Comparison of ENCODE assay signal across 21 cellular contexts in genomic region chr4:47418147-47418546, GRCh38. TPM values are rescaled to one million over a fixed set of nuclear protein-coding genes. Genes with fewer than 3 reads are reported as not detected.
DNase-seq lines count a peak whose midpoint lies in the region; ATAC-seq, FAIRE-seq and TF ChIP-seq lines count a peak whose summit lies in the region.
"Had no signal": no experiment of that assay in that cellular context is flagged by ENCODE, and none has a peak within 500 bp of the region (broad histone marks: within the 10 kb centered on the region; RNA-seq: fewer than 3 reads in every experiment).

No MANE protein-coding gene starts in this region.

- TF ChIP-seq EP300 in HepG2 (IDR thresholded peaks at IDR 0.05; ENCODE audit: low read depth in 2 of 2, low read length in 2 of 2): no peak
- no peak for TF ChIP-seq EP300 in HepG2 (CRISPR knock-in tag; IDR thresholded peaks at IDR 0.05; ENCODE audit: borderline replicate concordance)

- H3K36me3 ChIP-seq in adipocyte (ENCODE audit: control insufficient read depth, insufficient read depth, low read length, severe bottlenecking) (no peaks in the 10 kb centered on the region), HepG2 (replicated peaks in 1 of 2; ENCODE audit: control insufficient read depth in 1 of 2, insufficient read depth in 2 of 2, low read length in 2 of 2) (no peaks in the 10 kb centered on the region)

- no peak for ATAC-seq in HepG2
- ATAC-seq in HG02870 (IDR thresholded peaks at IDR 0.05; ENCODE audit: unreplicated experiment): no peak
- ATAC-seq: CD8-positive, alpha-beta T cell; GM12878 had no signal

- no TSS peak for BruUV-seq in HepG2 (replicated peaks; lab: Mats Ljungman, UMichigan)

- 0% methylated on average over 2 of the region's 2 CpGs for WGBS in HepG2 (ENCODE audit: low lambda C conversion rate)

- TF ChIP-seq RAD21 in HepG2 (CRISPR knock-in tag; IDR thresholded peaks at IDR 0.05): no peak

- no peaks in the 10 kb centered on the region for H3K9me3 ChIP-seq in adipocyte (ENCODE audit: control insufficient read depth, low read length)
- H3K9me3 ChIP-seq in HepG2 (ENCODE audit: low read length): no peaks in the 10 kb centered on the region
- H3K9me3 ChIP-seq: Caco-2 had no signal

- H3K79me2 ChIP-seq in HepG2 (ENCODE audit: insufficient read depth, low read length): no peaks in the 10 kb centered on the region

- no peak for TF ChIP-seq POLR2A in HepG2 (IDR thresholded peaks at IDR 0.05; ENCODE audit: insufficient read depth in 1 of 2, low read depth in 2 of 2, low read length in 2 of 2)

- no peaks in the 10 kb centered on the region for H4K20me1 ChIP-seq in HepG2 (ENCODE audit: insufficient read depth, low read length)

- H3K27ac ChIP-seq in HepG2 (ENCODE audit: extremely low read length, insufficient read depth, low read length): no peak overlapping the region
- H3K27ac ChIP-seq: C4-2B, GM23248 had no signal

- H3K4me3 ChIP-seq in adipocyte (ENCODE audit: low read length): no peak overlapping the region
- H3K4me3 ChIP-seq in fibroblast of the aortic adventitia (ENCODE audit: low read depth, low read length): no peak overlapping the region
- H3K4me3 ChIP-seq in HepG2 (replicated peaks in 1 of 3; ENCODE audit: insufficient read depth in 1 of 3, low read depth in 2 of 3, low read length in 3 of 3): no peak overlapping the region
- H3K4me3 ChIP-seq: GM12878, GM23248 had no signal

- H3K9ac ChIP-seq in adipocyte (ENCODE audit: low read length) (no peak overlapping the region), HepG2 (ENCODE audit: insufficient read depth, low read depth, low read length) (no peak overlapping the region)
- H3K9ac ChIP-seq: GM23248 had no signal

- intact Hi-C loops in HepG2 (cut with micrococcal nuclease; ENCODE audit: unreplicated experiment): no loop called here

- TF ChIP-seq CTCF in fibroblast of the aortic adventitia (IDR thresholded peaks at IDR 0.05; ENCODE audit: insufficient read depth, low read length) (no peak), HepG2 (CRISPR knock-in tag; IDR thresholded peaks at IDR 0.05) (no peak)

- DNase-seq in adipocyte (ENCODE audit: low read depth): peak; percentile 5
- DNase-seq in fibroblast of the aortic adventitia (ENCODE audit: low read depth): peak; percentile 32
- no peak for DNase-seq in HepG2 (ENCODE audit: low spot score)
- DNase-seq in C1 segment of cervical spinal cord (lab: John Stamatoyannopoulos, UW): no peak
- DNase-seq in D341Med (ENCODE audit: low spot score): no peak
- DNase-seq: Caco-2; CD4-positive, CD25-positive, alpha-beta regulatory T cell; CD8-positive, alpha-beta T cell; DMS 273 treated with DMSO at 0.1 percent for 48 hours; DMS79; EL; GDM1; GM23248; H7; HCEC 1CT had no signal

- POLR2A ChIA-PET in HepG2 (lab: Yijun Ruan, JAX): no interaction called here

- H3K4me1 ChIP-seq in adipocyte (ENCODE audit: control insufficient read depth, insufficient read depth, low read length) (no peaks in the 10 kb centered on the region), HepG2 (ENCODE audit: insufficient read depth, low read length) (no peaks in the 10 kb centered on the region)

- no peak overlapping the region for H3K4me2 ChIP-seq in HepG2 (ENCODE audit: low read depth, low read length)

- in situ Hi-C loops in HepG2 (cut with HindIII; ENCODE audit: extremely low pct_ligation_motif_present, low pct_unique_long_range_greater_than_20kb): no loop called here

- CTCF ChIA-PET in HepG2 (lab: Yijun Ruan, JAX; ENCODE audit: low intra/inter-chr PET ratio, low total read pairs): no interaction called here

- H3K27me3 ChIP-seq in adipocyte (replicated peaks; ENCODE audit: control insufficient read depth, insufficient read depth, low read length): peaks cover 29% of the 10 kb centered on the region
- H3K27me3 ChIP-seq in HepG2 (ENCODE audit: control insufficient read depth in 1 of 2, insufficient read depth in 2 of 2, low read length in 2 of 2): no peaks in the 10 kb centered on the region

- H2AFZ ChIP-seq in HepG2 (ENCODE audit: low read length): no peak overlapping the region
- H2AFZ ChIP-seq: GM23248 had no signal

- FAIRE-seq in HepG2 (lab: Jason Lieb, UNC): no peak
- FAIRE-seq: D721Med, GM12878, GM19239, H1 had no signal

TF ChIP-seq in HepG2, 621 proteins besides CTCF, POLR2A, EP300 and RAD21:
- TF ChIP-seq CEBPB (IDR thresholded peaks at IDR 0.05; ENCODE audit: borderline replicate concordance, low read depth, low read length) (peak; percentile 3; the same call in 1 of the 2 replicates), ZNF143 (CRISPR knock-in tag; IDR thresholded peaks at IDR 0.05) (no peak)
TF ChIP-seq in HepG2: peak in this region for 1.

RNA-seq across cellular contexts. Expression of gene COMMD8, which starts 45.4 kb away (rescaled TPM):
- total RNA-seq in fibroblast of the aortic adventitia (ENCODE audit: low replicate concordance): 15.5 and 43.1 TPM in 2 replicates
- 20.3 and 32.7 TPM in 2 replicates for total RNA-seq in HepG2 (2016; rRNA removed; fragmentation: Illumina TruSeq; extraction: Trizol)
- 6.5 and 6.6 TPM in 2 replicates for total RNA-seq in HepG2 (2016; cell fraction: cytosol; rRNA removed; fragmentation: Illumina TruSeq; extraction: Trizol; ENCODE audit: low read depth)
- total RNA-seq in HepG2 (2016; cell fraction: insoluble cytoplasmic fraction; rRNA removed; fragmentation: Illumina TruSeq; extraction: Trizol): 20.6 and 32.7 TPM in 2 replicates
- 12.0 and 12.7 TPM in 2 replicates for total RNA-seq in HepG2 (2016; cell fraction: membrane; rRNA removed; fragmentation: Illumina TruSeq; extraction: Trizol)
- 8.3 and 10.5 TPM in 2 replicates for total RNA-seq in HepG2 (2016; cell fraction: nucleus; rRNA removed; fragmentation: Illumina TruSeq; extraction: Trizol)
- polyA plus RNA-seq in HepG2 (2011; rRNA removed): 5.1 and 7.1 TPM in 2 replicates
- polyA plus RNA-seq in HepG2 (2011; cell fraction: cytosol; rRNA removed): 1.8 and 3.1 TPM in 2 replicates
- 0.88 and 2.4 TPM in 2 replicates for polyA plus RNA-seq in HepG2 (2011; cell fraction: nucleus; rRNA removed)
- 7.7 and 7.8 TPM in 2 replicates for polyA plus RNA-seq in HepG2 (2012)
- 8.2 and 8.5 TPM in 2 replicates for polyA plus RNA-seq in HepG2 (2016; cell fraction: cytosol; fragmentation: Illumina TruSeq; extraction: Trizol; ENCODE audit: low read depth)
- polyA plus RNA-seq in HepG2 (2016; cell fraction: insoluble cytoplasmic fraction; fragmentation: Illumina TruSeq; extraction: Trizol; ENCODE audit: low read depth): 32.4 and 37.3 TPM in 2 replicates
- 12.5 and 13.7 TPM in 2 replicates for polyA plus RNA-seq in HepG2 (2016; cell fraction: membrane; fragmentation: Illumina TruSeq; extraction: Trizol; ENCODE audit: low read depth)
- polyA plus RNA-seq in HepG2 (2016; cell fraction: nucleus; fragmentation: Illumina TruSeq; extraction: Trizol; ENCODE audit: insufficient read depth, low read depth): 15.2 and 15.6 TPM in 2 replicates
- polyA minus RNA-seq in HepG2 (2011; rRNA and poly(A)+ RNA removed; ENCODE audit: low replicate concordance): 0.16 and 1.5 TPM in 2 replicates
- 2.8 and 3.3 TPM in 2 replicates for polyA minus RNA-seq in HepG2 (2011; cell fraction: cytosol; rRNA and poly(A)+ RNA removed)
- polyA minus RNA-seq in HepG2 (2011; cell fraction: nucleus; rRNA and poly(A)+ RNA removed): 4.5 and 6.3 TPM in 2 replicates

Comparison
In these comparisons a context has a peak if more than half of its experiments do, and no peak if none do; other contexts are left out.
1. DNase-seq: peak in adipocyte (single experiment) and fibroblast of the aortic adventitia (single experiment); none in HepG2 (single experiment), C1 segment of cervical spinal cord (0 of 14) and D341Med (single experiment).